17 cellular contexts compared by ENCODE assay signal in the genomic region with DNA sequence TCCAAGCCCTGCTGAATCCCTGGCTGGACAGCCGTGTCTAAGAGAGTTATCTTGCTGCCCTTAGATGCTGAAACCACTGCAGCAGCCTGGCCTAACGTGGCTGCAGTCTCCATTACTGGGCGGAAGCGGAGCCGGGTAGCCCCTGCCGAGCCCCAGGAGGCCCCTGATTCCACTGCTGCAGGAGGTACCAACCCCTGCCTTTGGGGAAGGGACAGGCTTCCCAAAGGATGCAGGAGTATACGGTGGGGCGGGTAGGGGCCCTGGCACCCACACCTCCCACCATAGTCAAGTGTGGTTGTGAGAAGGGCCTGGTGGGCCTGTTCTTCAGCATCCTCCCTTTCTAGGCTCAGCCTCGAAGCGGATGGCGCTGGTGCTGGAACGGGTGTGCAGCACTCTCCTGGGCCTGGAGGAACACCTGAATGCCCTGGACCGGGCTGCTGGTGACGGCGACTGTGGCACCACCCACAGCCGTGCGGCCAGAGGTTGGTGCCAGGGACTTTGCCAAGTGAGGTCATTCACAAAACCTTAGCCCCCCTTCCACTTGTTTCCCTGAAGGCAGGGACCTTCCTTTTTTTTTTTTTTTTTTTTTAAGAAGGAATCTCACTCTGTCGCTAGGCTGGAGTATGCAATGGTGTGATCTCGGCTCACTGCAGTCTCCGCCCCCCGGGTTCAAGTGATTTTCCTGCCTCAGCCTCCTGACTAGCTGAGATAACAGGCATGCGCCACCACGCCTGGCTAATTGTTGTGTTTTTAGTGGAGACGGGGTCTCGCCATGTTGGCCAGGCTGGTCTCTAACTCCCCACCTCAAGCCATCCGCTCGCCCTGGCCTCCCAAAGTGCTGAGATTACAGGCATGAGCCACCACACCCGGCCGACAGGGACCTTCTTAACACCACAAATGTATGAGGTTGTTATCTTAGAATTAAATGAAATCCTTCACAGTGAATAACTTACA.
"Had no signal": no experiment of that assay in that cellular context is flagged by ENCODE, and none has a peak within 500 bp of the region (broad histone marks: within the 10 kb centered on the region; RNA-seq: fewer than 3 reads in every experiment).

No MANE protein-coding gene starts in this region.

- H3K4me3 ChIP-seq: breast epithelium, gastrocnemius medialis, heart right ventricle, lung, right atrium auricular region, SK-N-MC, skin epidermis, suprapubic skin, upper lobe of left lung had no signal

- H3K9me3 ChIP-seq: breast epithelium, gastrocnemius medialis, heart right ventricle, right atrium auricular region, suprapubic skin, upper lobe of left lung had no signal

- DNase-seq: activated CD4-positive, alpha-beta memory T cell treated with anti-CD3 and anti-CD28 coated beads, Interleukin-2, amount 10 ng/mL, durations not matched to agents 7 days and 5 days; activated naive CD8-positive, alpha-beta T cell treated with anti-CD3 and anti-CD28 coated beads, Interleukin-2, amount 10 ng/mL, durations not matched to agents 7 days and 5 days; activated T-cell treated with anti-CD3 and anti-CD28 coated beads, Interleukin-2, amount 50 U/mL, for 48 hours; gastrocnemius medialis; heart right ventricle; nucleus accumbens; stimulated activated CD4-positive, alpha-beta T cell treated with anti-CD3 and anti-CD28 coated beads, Interleukin-4, amount 100 ng/mL, for 24 hours; T1000 had no signal

- H3K27me3 Mint-ChIP-seq: activated CD4-positive, alpha-beta memory T cell treated with anti-CD3 and anti-CD28 coated beads, Interleukin-2, amount 10 ng/mL, durations not matched to agents 7 days and 5 days; activated naive CD8-positive, alpha-beta T cell treated with anti-CD3 and anti-CD28 coated beads, Interleukin-2, amount 10 ng/mL, durations not matched to agents 7 days and 5 days; progenitor cell of endocrine pancreas; stimulated activated naive CD8-positive, alpha-beta T cell treated with anti-CD3 and anti-CD28 coated beads, Interleukin-15, Interleukin-2, amounts not matched to agents 100 ng/mL and 50 ng/mL, for 24 hours had no signal

- H3K27ac Mint-ChIP-seq: activated CD4-positive, alpha-beta memory T cell treated with anti-CD3 and anti-CD28 coated beads, Interleukin-2, amount 10 ng/mL, durations not matched to agents 7 days and 5 days; activated naive CD8-positive, alpha-beta T cell treated with anti-CD3 and anti-CD28 coated beads, Interleukin-2, amount 10 ng/mL, durations not matched to agents 7 days and 5 days; progenitor cell of endocrine pancreas; stimulated activated naive CD8-positive, alpha-beta T cell treated with anti-CD3 and anti-CD28 coated beads, Interleukin-15, Interleukin-2, amounts not matched to agents 100 ng/mL and 50 ng/mL, for 24 hours had no signal

- H3K36me3 ChIP-seq: breast epithelium had no signal

- ATAC-seq: gastrocnemius medialis, heart right ventricle had no signal

- H3K4me1 ChIP-seq: gastrocnemius medialis, right atrium auricular region, upper lobe of left lung had no signal

- H3K4me3 Mint-ChIP-seq: activated CD4-positive, alpha-beta memory T cell treated with anti-CD3 and anti-CD28 coated beads, Interleukin-2, amount 10 ng/mL, durations not matched to agents 7 days and 5 days; activated naive CD8-positive, alpha-beta T cell treated with anti-CD3 and anti-CD28 coated beads, Interleukin-2, amount 10 ng/mL, durations not matched to agents 7 days and 5 days; stimulated activated naive CD8-positive, alpha-beta T cell treated with anti-CD3 and anti-CD28 coated beads, Interleukin-15, Interleukin-2, amounts not matched to agents 100 ng/mL and 50 ng/mL, for 24 hours had no signal

- H3K36me3 Mint-ChIP-seq: activated naive CD8-positive, alpha-beta T cell treated with anti-CD3 and anti-CD28 coated beads, Interleukin-2, amount 10 ng/mL, durations not matched to agents 7 days and 5 days had no signal

- H3K27ac ChIP-seq: gastrocnemius medialis, heart right ventricle, right atrium auricular region, SK-N-MC had no signal

- H3K27me3 ChIP-seq: breast epithelium, gastrocnemius medialis, heart right ventricle, right atrium auricular region, suprapubic skin, upper lobe of left lung had no signal

- H3K9me3 Mint-ChIP-seq: activated CD4-positive, alpha-beta memory T cell treated with anti-CD3 and anti-CD28 coated beads, Interleukin-2, amount 10 ng/mL, durations not matched to agents 7 days and 5 days; activated naive CD8-positive, alpha-beta T cell treated with anti-CD3 and anti-CD28 coated beads, Interleukin-2, amount 10 ng/mL, durations not matched to agents 7 days and 5 days; stimulated activated naive CD8-positive, alpha-beta T cell treated with anti-CD3 and anti-CD28 coated beads, Interleukin-15, Interleukin-2, amounts not matched to agents 100 ng/mL and 50 ng/mL, for 24 hours had no signal
